9 cellular contexts compared by ENCODE assay signal in genomic region chr10:44300666-44301649, GRCh38.
DNase-seq lines count a peak whose midpoint lies in the region; ATAC-seq and TF ChIP-seq lines count a peak whose summit lies in the region.
"Had no signal": no experiment of that assay in that cellular context is flagged by ENCODE, and none has a peak within 500 bp of the region (broad histone marks: within the 10 kb centered on the region; RNA-seq: fewer than 3 reads in every experiment).

No MANE protein-coding gene starts in this region.

- POLR2A ChIA-PET in PC-3 (lab: Charles Lee; ENCODE audit: unreplicated experiment), result no interaction called here

- no peak overlapping the region for H3K4me3 Mint-ChIP-seq in activated CD4-positive, alpha-beta T cell treated with anti-CD3 and anti-CD28 coated beads, Interleukin-2, amount 10 ng/mL, durations not matched to agents 24 days and 14 days
- H3K4me3 Mint-ChIP-seq: CD4-positive, CD25-positive, alpha-beta regulatory T cell had no signal

- no peaks in the 10 kb centered on the region for H3K36me3 Mint-ChIP-seq in activated CD4-positive, alpha-beta T cell treated with anti-CD3 and anti-CD28 coated beads, Interleukin-2, amount 10 ng/mL, durations not matched to agents 24 days and 14 days (ENCODE audit: low read depth)
- H3K36me3 Mint-ChIP-seq: CD4-positive, CD25-positive, alpha-beta regulatory T cell had no signal

- no peaks in the 10 kb centered on the region for H4K20me1 ChIP-seq in PC-3 (ENCODE audit: low read length)

- no peak overlapping the region for H3K4me2 ChIP-seq in PC-3 (ENCODE audit: low read length)

- no peaks in the 10 kb centered on the region for H3K9me2 ChIP-seq in PC-3 (replicated peaks; ENCODE audit: low read length)

- BruUV-seq in PC-3 (replicated peaks; lab: Mats Ljungman, UMichigan), result no TSS peak

- peaks cover 6% of the 10 kb centered on the region for H3K27me3 ChIP-seq in PC-3 (ENCODE audit: low read length)
- H3K27me3 ChIP-seq in colonic mucosa, result no peaks in the 10 kb centered on the region

- peaks cover 2% of the 10 kb centered on the region for H3K27me3 Mint-ChIP-seq in activated CD4-positive, alpha-beta T cell treated with anti-CD3 and anti-CD28 coated beads, Interleukin-2, amount 10 ng/mL, durations not matched to agents 24 days and 14 days
- H3K27me3 Mint-ChIP-seq: CD4-positive, CD25-positive, alpha-beta regulatory T cell had no signal

- CTCF ChIA-PET in PC-3 (lab: Charles Lee), result interaction anchor here (0.5 kb wide), 1 partner anchor 294 kb away, joined by 3 read pairs; no protein-coding TSS in a partner anchor

- H2AFZ ChIP-seq in PC-3 (ENCODE audit: low read length), result no peak overlapping the region

- TF ChIP-seq CTCF in PC-3 (conservative IDR thresholded peaks at IDR 0.05; ENCODE audit: low read depth, low read length), result no peak
- no peak for TF ChIP-seq CTCF in colonic mucosa (IDR thresholded peaks at IDR 0.05)

- peak; percentile 88 for ATAC-seq in HG02763 (IDR thresholded peaks at IDR 0.05; ENCODE audit: unreplicated experiment)
- peak; percentile 50 for ATAC-seq in PC-3

- intact Hi-C loops in activated CD4-positive, alpha-beta T cell treated with anti-CD3 and anti-CD28 coated beads, Interleukin-2, amount 10 ng/mL, durations not matched to agents 24 days and 14 days (cut with micrococcal nuclease), result no loop called here
- intact Hi-C loops in PC-3 (cut with micrococcal nuclease), result no loop called here
- intact Hi-C loops in colonic mucosa (cut with DNase I), result loop anchor here (10.0 kb wide), 1 partner anchor 554 kb away; no protein-coding TSS in a partner anchor

- H3K36me3 ChIP-seq in PC-3 (ENCODE audit: low read depth, low read length) (no peaks in the 10 kb centered on the region), colonic mucosa (no peaks in the 10 kb centered on the region)

- H3K27ac Mint-ChIP-seq in activated CD4-positive, alpha-beta T cell treated with anti-CD3 and anti-CD28 coated beads, Interleukin-2, amount 10 ng/mL, durations not matched to agents 24 days and 14 days, result no peak overlapping the region
- H3K27ac Mint-ChIP-seq: CD4-positive, CD25-positive, alpha-beta regulatory T cell had no signal

- no peaks in the 10 kb centered on the region for H3F3A ChIP-seq in PC-3 (ENCODE audit: low read length, unreplicated experiment)

- H3K9me3 ChIP-seq in PC-3 (ENCODE audit: low read length) (no peaks in the 10 kb centered on the region), colonic mucosa (no peaks in the 10 kb centered on the region)

- H3K27ac ChIP-seq in PC-3 (ENCODE audit: low read length) (peak overlapping the region; percentile 24), colonic mucosa (no peak overlapping the region)

- DNase-seq in activated CD4-positive, alpha-beta T cell treated with anti-CD3 and anti-CD28 coated beads for 48 hours, result peak; percentile 12
- DNase-seq in activated CD4-positive, alpha-beta T cell treated with anti-CD3 and anti-CD28 coated beads, Interleukin-2, amount 10 ng/mL, durations not matched to agents 24 days and 14 days, result no peak
- DNase-seq in PC-3 (peak; percentile 98), foreskin melanocyte (peak; percentile 97), DMS114 treated with DMSO at 0.1 percent for 48 hours (lab: John Stamatoyannopoulos, UW; ENCODE audit: unreplicated experiment) (no peak), colonic mucosa (no peak)
- DNase-seq in stimulated activated naive CD4-positive, alpha-beta T cell (lab: John Stamatoyannopoulos, UW), result no peak
- DNase-seq: CD4-positive, CD25-positive, alpha-beta regulatory T cell had no signal

- H3K9me3 Mint-ChIP-seq in activated CD4-positive, alpha-beta T cell treated with anti-CD3 and anti-CD28 coated beads, Interleukin-2, amount 10 ng/mL, durations not matched to agents 24 days and 14 days, result no peaks in the 10 kb centered on the region

- H3K9ac ChIP-seq in PC-3 (ENCODE audit: low read length), result no peak overlapping the region
- no peak overlapping the region for H3K9ac ChIP-seq in colonic mucosa (ENCODE audit: low read depth in 2 of 2, low read length in 2 of 2)

- H3K4me1 ChIP-seq in PC-3 (ENCODE audit: insufficient read depth, low read length), result peaks cover 11% of the 10 kb centered on the region
- H3K4me1 ChIP-seq in colonic mucosa, result no peaks in the 10 kb centered on the region

- H3K4me3 ChIP-seq in PC-3 (ENCODE audit: low read length) (no peak overlapping the region), colonic mucosa (no peak overlapping the region)

- no peaks in the 10 kb centered on the region for H3K4me1 Mint-ChIP-seq in activated CD4-positive, alpha-beta T cell treated with anti-CD3 and anti-CD28 coated beads, Interleukin-2, amount 10 ng/mL, durations not matched to agents 24 days and 14 days
- H3K4me1 Mint-ChIP-seq: CD4-positive, CD25-positive, alpha-beta regulatory T cell had no signal

- H3K79me2 ChIP-seq in PC-3 (ENCODE audit: low read length), result no peaks in the 10 kb centered on the region

Comparison
In these comparisons a context has a peak if more than half of its experiments do, and no peak if none do; other contexts are left out.
1. DNase-seq: peak in activated CD4-positive, alpha-beta T cell treated with anti-CD3 and anti-CD28 coated beads for 48 hours (single experiment), PC-3 (single experiment) and foreskin melanocyte (single experiment); none in activated CD4-positive, alpha-beta T cell treated with anti-CD3 and anti-CD28 coated beads, Interleukin-2, amount 10 ng/mL, durations not matched to agents 24 days and 14 days (single experiment), DMS114 treated with DMSO at 0.1 percent for 48 hours (single experiment), colonic mucosa (single experiment) and stimulated activated naive CD4-positive, alpha-beta T cell (0 of 6).